ENCODE assay signal across 10 cellular contexts in the genomic region with DNA sequence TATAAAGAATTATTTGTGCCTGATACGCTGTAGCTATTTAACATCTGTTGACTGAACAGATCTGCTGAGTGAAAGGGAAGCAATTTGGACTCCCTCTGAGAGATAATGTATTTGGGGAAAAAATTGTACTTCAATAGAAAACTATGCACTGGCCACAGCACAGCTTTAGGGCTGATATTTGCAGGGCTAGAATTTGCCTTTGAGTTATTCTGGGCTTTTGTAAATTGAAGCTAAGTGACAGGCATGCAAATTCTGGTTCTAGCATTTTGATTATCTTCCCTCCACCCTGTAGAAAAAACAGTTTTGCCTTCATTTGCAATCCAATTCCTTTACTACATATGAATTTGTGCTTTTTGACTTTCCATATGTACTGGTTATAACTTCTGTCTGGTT. TPM values are rescaled to one million over a fixed set of nuclear protein-coding genes. Genes with fewer than 3 reads are reported as not detected.
DNase-seq lines count a peak whose midpoint lies in the region; ATAC-seq, FAIRE-seq and TF ChIP-seq lines count a peak whose summit lies in the region.
"Had no signal": no experiment of that assay in that cellular context is flagged by ENCODE, and none has a peak within 500 bp of the region (broad histone marks: within the 10 kb centered on the region; RNA-seq: fewer than 3 reads in every experiment).

No MANE protein-coding gene starts in this region.

- H3K27ac ChIP-seq in CD8-positive, alpha-beta T cell (ENCODE audit: low read depth, low read length) = no peak overlapping the region
- H3K27ac ChIP-seq in OCI-LY7 (ENCODE audit: low read depth, low read length, poor library complexity, severe bottlenecking) (no peak overlapping the region), cingulate gyrus (ENCODE audit: low read depth, low read length) (peak overlapping the region; percentile 80), parathyroid adenoma (peak overlapping the region; percentile 72)

- H3K4me1 ChIP-seq in CD8-positive, alpha-beta T cell (ENCODE audit: insufficient read depth, low read length) = peaks cover 15% of the 10 kb centered on the region
- H3K4me1 ChIP-seq in OCI-LY7 (ENCODE audit: insufficient read depth, low read length, poor library complexity, severe bottlenecking) (peaks cover 9% of the 10 kb centered on the region), parathyroid adenoma (peaks cover 11% of the 10 kb centered on the region), mucosa of descending colon (ENCODE audit: low read depth) (peaks cover 41% of the 10 kb centered on the region)

- no peak overlapping the region for H3K9ac ChIP-seq in parathyroid adenoma

- TF ChIP-seq CTCF in CD8-positive, alpha-beta T cell (IDR thresholded peaks at IDR 0.05) = no peak
- TF ChIP-seq CTCF in OCI-LY7 (conservative IDR thresholded peaks at IDR 0.05; ENCODE audit: low read length) (no peak), parathyroid adenoma (IDR thresholded peaks at IDR 0.05) (no peak), mucosa of descending colon (IDR thresholded peaks at IDR 0.05) (no peak)

- no peaks in the 10 kb centered on the region for H3K27me3 Mint-ChIP-seq in CD8-positive, alpha-beta T cell (ENCODE audit: low read depth)

- no peaks in the 10 kb centered on the region for H3K9me3 Mint-ChIP-seq in CD8-positive, alpha-beta T cell

- BruUV-seq in OCI-LY7 (replicated peaks; lab: Mats Ljungman, UMichigan) = no TSS peak

- intact Hi-C loops in CD8-positive, alpha-beta T cell (cut with DNase I, micrococcal nuclease) = loop anchor here (1.0 to 10.0 kb wide), 4 partner anchors 8 to 1647 kb away; a partner anchor contains a TSS
- intact Hi-C loops in OCI-LY7 (cut with micrococcal nuclease; ENCODE audit: unreplicated experiment) = no loop called here
- intact Hi-C loops in mucosa of descending colon (cut with DNase I, micrococcal nuclease) = no loop called here

- POLR2A ChIA-PET in CD8-positive, alpha-beta T cell (lab: Charles Lee) = interaction anchor here (1.2 kb wide), 2 partner anchors 10 to 467 kb away, joined by 3 to 4 read pairs; no protein-coding TSS in a partner anchor
- POLR2A ChIA-PET in OCI-LY7 (lab: Charles Lee) = interaction anchor here (1.0 kb wide), 2 partner anchors 14 to 18 kb away, joined by 3 to 7 read pairs; no protein-coding TSS in a partner anchor

- DNase-seq in CD8-positive, alpha-beta T cell = no peak
- DNase-seq in OCI-LY7 (ENCODE audit: low spot score) (no peak), anterior cingulate cortex (lab: John Stamatoyannopoulos, UW) (no peak), mucosa of descending colon (no peak), kidney tubule cell (ENCODE audit: low spot score) (no peak), urothelium cell line (ENCODE audit: low spot score) (no peak)

- no peak for ATAC-seq in CD8-positive, alpha-beta T cell
- ATAC-seq in mucosa of descending colon = no peak

- H4K20me1 ChIP-seq in OCI-LY7 (ENCODE audit: insufficient read depth, low read length) = 0 out of 2 replicates have a peak, but pooled peaks cover 8% of the 10 kb centered on the region

- peaks cover 64% of the 10 kb centered on the region for H3K4me1 Mint-ChIP-seq in CD8-positive, alpha-beta T cell (ENCODE audit: low read depth)

- no peak for FAIRE-seq in urothelium cell line (lab: Jason Lieb, UNC)
- FAIRE-seq: H1, K562 had no signal

- H3K27me3 ChIP-seq in CD8-positive, alpha-beta T cell (ENCODE audit: insufficient read depth, low read length) = no peaks in the 10 kb centered on the region
- no peaks in the 10 kb centered on the region for H3K27me3 ChIP-seq in parathyroid adenoma (ENCODE audit: control insufficient read depth, insufficient read depth, low read length)

- no peak overlapping the region for H3K4me3 ChIP-seq in CD8-positive, alpha-beta T cell (ENCODE audit: low read depth, low read length)
- no peak overlapping the region for H3K4me3 ChIP-seq in OCI-LY7 (ENCODE audit: low read depth, low read length, poor library complexity, severe bottlenecking)
- H3K4me3 ChIP-seq in parathyroid adenoma (ENCODE audit: low read depth, low read length) = no peak overlapping the region
- H3K4me3 ChIP-seq in mucosa of descending colon = no peak overlapping the region
- H3K4me3 ChIP-seq: K562 had no signal

- peak overlapping the region; percentile 30 for H3K4me3 Mint-ChIP-seq in CD8-positive, alpha-beta T cell

- H3K27ac Mint-ChIP-seq in CD8-positive, alpha-beta T cell = peak overlapping the region; percentile 81

- H3K4me2 ChIP-seq in OCI-LY7 (ENCODE audit: low read length) (peak overlapping the region; percentile 8; the same call in 1 of the 2 replicates), parathyroid adenoma (ENCODE audit: low read length) (no peak overlapping the region)

- H3K79me2 ChIP-seq in OCI-LY7 (ENCODE audit: insufficient read depth, low read depth, low read length) (peaks cover 61% of the 10 kb centered on the region), parathyroid adenoma (peaks cover 5% of the 10 kb centered on the region)

- H2AFZ ChIP-seq in OCI-LY7 (ENCODE audit: low read length) (no peak overlapping the region), parathyroid adenoma (peak overlapping the region; percentile 58)

- H3K9me3 ChIP-seq in CD8-positive, alpha-beta T cell (ENCODE audit: low read length) = no peaks in the 10 kb centered on the region
- H3K9me3 ChIP-seq in OCI-LY7 (ENCODE audit: low read length) (no peaks in the 10 kb centered on the region), parathyroid adenoma (ENCODE audit: control insufficient read depth, low read length) (no peaks in the 10 kb centered on the region), mucosa of descending colon (no peaks in the 10 kb centered on the region)

- peaks cover 5% of the 10 kb centered on the region for H3K36me3 ChIP-seq in CD8-positive, alpha-beta T cell (ENCODE audit: insufficient read depth, low read length)
- H3K36me3 ChIP-seq in OCI-LY7 (ENCODE audit: insufficient read depth, low read length) = peaks cover 79% of the 10 kb centered on the region
- no peaks in the 10 kb centered on the region for H3K36me3 ChIP-seq in parathyroid adenoma (ENCODE audit: control insufficient read depth, insufficient read depth, low read length)
- no peaks in the 10 kb centered on the region for H3K36me3 ChIP-seq in mucosa of descending colon (ENCODE audit: low read depth)

- H3K36me3 Mint-ChIP-seq in CD8-positive, alpha-beta T cell = peaks cover 61% of the 10 kb centered on the region

- CTCF ChIA-PET in CD8-positive, alpha-beta T cell (lab: Charles Lee) = interaction anchor here (0.6 to 4.1 kb wide), 49 partner anchors 11 to 997 kb away, joined by 3 to 58 read pairs (median 3); a partner anchor contains a TSS
- CTCF ChIA-PET in OCI-LY7 (lab: Charles Lee; ENCODE audit: unreplicated experiment) = interaction anchor here (0.5 to 0.6 kb wide), 2 partner anchors 325 to 1649 kb away, joined by 3 to 5 read pairs; no protein-coding TSS in a partner anchor

- no peaks in the 10 kb centered on the region for H3K9me2 ChIP-seq in OCI-LY7 (ENCODE audit: insufficient read depth, low read length)

RNA-seq across cellular contexts. Expression of a gene that starts 7.9 kb away (rescaled TPM):
- 10 to 100 TPM; 12.4 to 13.9 TPM for total RNA-seq in CD8-positive, alpha-beta T cell
- 5.9 and 7.5 TPM in 2 replicates for total RNA-seq in OCI-LY7 (2014; rRNA removed; shearing (Covaris generic))
- total RNA-seq in OCI-LY7 (2022) (24.1 and 26.3 TPM in 2 replicates), mucosa of descending colon (10 to 100 TPM; 15.3 to 34.3 (median 23.8) TPM)

RNA-seq across cellular contexts. Expression of a gene that starts 7.9 kb away (rescaled TPM):
- total RNA-seq in CD8-positive, alpha-beta T cell = 10 to 100 TPM; 23.1 to 24.7 TPM
- 6.7 and 7.0 TPM in 2 replicates for total RNA-seq in OCI-LY7 (2014; rRNA removed; shearing (Covaris generic))
- total RNA-seq in OCI-LY7 (2022) = 13.7 and 15.3 TPM in 2 replicates
- total RNA-seq in mucosa of descending colon = 10 to 100 TPM; 11.8 to 14.0 (median 11.9) TPM

RNA-seq across cellular contexts. Expression of a gene that starts 38.1 kb away (rescaled TPM):
- total RNA-seq in CD8-positive, alpha-beta T cell = 10 to 100 TPM; 18.6 to 21.6 TPM
- total RNA-seq in OCI-LY7 (2014; rRNA removed; shearing (Covaris generic)) = 0.25 and 0.28 TPM in 2 replicates
- total RNA-seq in OCI-LY7 (2022) (0.17 and 0.49 TPM in 2 replicates), mucosa of descending colon (100 to 1,000 TPM in 1 of 3 donors, 10 to 100 TPM in 2; 48.4 to 176 (median 60.4) TPM)
- total RNA-seq: H1 had no signal

Comparison
In these comparisons a context has a peak if more than half of its experiments do, and no peak if none do; other contexts are left out.
1. H3K27ac ChIP-seq: peak in cingulate gyrus (single experiment) and parathyroid adenoma (single experiment); none in CD8-positive, alpha-beta T cell (single experiment) and OCI-LY7 (single experiment).
2. RNA of a gene that starts 38.1 kb away (total RNA-seq): 48.4 to 176 TPM in mucosa of descending colon and 18.6 to 21.6 TPM in CD8-positive, alpha-beta T cell; 0.17 to 0.49 TPM in OCI-LY7; every median in the first group is over 10 times any median in the second.
3. intact Hi-C loops: an anchor here in CD8-positive, alpha-beta T cell (1.0 to 10.0 kb wide); none called in OCI-LY7 and mucosa of descending colon.